In the genomic region with DNA sequence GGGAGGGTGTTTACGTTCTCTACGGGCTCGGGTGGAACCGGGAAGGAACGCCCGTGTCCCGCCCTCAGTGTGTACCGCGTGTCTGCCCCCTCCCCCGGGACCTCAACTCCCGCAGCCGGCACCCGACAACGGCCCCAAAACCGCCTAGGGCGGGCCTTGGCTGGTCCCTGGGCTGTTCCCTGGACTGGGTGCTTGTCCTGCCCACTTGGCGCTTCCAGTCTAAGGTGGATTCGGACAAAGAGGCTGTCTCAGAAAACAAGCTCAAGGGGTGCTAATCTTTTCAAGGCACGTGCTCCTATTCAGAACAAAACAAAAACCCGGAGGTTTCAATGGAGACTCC, we compare ENCODE assay signal across 1 cellular context.
TF ChIP-seq lines count a peak whose summit lies in the region.

No MANE protein-coding gene starts in this region.

TF ChIP-seq in HEK293, 187 proteins besides CTCF, POLR2A, EP300 and RAD21 (continued from another document):
- TF ChIP-seq, protein P1, sequence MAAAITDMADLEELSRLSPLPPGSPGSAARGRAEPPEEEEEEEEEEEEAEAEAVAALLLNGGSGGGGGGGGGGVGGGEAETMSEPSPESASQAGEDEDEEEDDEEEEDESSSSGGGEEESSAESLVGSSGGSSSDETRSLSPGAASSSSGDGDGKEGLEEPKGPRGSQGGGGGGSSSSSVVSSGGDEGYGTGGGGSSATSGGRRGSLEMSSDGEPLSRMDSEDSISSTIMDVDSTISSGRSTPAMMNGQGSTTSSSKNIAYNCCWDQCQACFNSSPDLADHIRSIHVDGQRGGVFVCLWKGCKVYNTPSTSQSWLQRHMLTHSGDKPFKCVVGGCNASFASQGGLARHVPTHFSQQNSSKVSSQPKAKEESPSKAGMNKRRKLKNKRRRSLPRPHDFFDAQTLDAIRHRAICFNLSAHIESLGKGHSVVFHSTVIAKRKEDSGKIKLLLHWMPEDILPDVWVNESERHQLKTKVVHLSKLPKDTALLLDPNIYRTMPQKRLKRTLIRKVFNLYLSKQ (tag by site-specific recombination; IDR thresholded peaks at IDR 0.05; ENCODE audit: borderline replicate concordance), result no peak
- TF ChIP-seq ZNF341 (tag by site-specific recombination; IDR thresholded peaks at IDR 0.05; ENCODE audit: low read depth), result peak; percentile 74
- TF ChIP-seq, protein P2, sequence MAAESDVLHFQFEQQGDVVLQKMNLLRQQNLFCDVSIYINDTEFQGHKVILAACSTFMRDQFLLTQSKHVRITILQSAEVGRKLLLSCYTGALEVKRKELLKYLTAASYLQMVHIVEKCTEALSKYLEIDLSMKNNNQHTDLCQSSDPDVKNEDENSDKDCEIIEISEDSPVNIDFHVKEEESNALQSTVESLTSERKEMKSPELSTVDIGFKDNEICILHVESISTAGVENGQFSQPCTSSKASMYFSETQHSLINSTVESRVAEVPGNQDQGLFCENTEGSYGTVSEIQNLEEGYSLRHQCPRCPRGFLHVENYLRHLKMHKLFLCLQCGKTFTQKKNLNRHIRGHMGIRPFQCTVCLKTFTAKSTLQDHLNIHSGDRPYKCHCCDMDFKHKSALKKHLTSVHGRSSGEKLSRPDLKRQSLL (tag by site-specific recombination; IDR thresholded peaks at IDR 0.05), result no peak
- TF ChIP-seq ZNF354C (tag by site-specific recombination; IDR thresholded peaks at IDR 0.05; ENCODE audit: borderline replicate concordance, low read depth), result no peak
- TF ChIP-seq, protein P3, sequence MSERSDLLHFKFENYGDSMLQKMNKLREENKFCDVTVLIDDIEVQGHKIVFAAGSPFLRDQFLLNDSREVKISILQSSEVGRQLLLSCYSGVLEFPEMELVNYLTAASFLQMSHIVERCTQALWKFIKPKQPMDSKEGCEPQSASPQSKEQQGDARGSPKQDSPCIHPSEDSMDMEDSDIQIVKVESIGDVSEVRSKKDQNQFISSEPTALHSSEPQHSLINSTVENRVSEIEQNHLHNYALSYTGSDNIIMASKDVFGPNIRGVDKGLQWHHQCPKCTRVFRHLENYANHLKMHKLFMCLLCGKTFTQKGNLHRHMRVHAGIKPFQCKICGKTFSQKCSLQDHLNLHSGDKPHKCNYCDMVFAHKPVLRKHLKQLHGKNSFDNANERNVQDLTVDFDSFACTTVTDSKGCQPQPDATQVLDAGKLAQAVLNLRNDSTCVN (tag by site-specific recombination; optimal IDR thresholded peaks at IDR 0.05), result no peak
- no peak for TF ChIP-seq ZNF830 (tag by site-specific recombination; IDR thresholded peaks at IDR 0.05; ENCODE audit: low read depth)
- no peak for TF ChIP-seq ZNF501 (tag by site-specific recombination; IDR thresholded peaks at IDR 0.05)
- TF ChIP-seq YY1 (tag by site-specific recombination; IDR thresholded peaks at IDR 0.05), result no peak
- TF ChIP-seq ZNF660 (tag by site-specific recombination; IDR thresholded peaks at IDR 0.05), result no peak
- no peak for TF ChIP-seq ZNF121 (tag by site-specific recombination; IDR thresholded peaks at IDR 0.05)
- TF ChIP-seq ZNF311 (tag by site-specific recombination; IDR thresholded peaks at IDR 0.05; ENCODE audit: borderline replicate concordance), result no peak
- no peak for TF ChIP-seq PRDM1 (tag by site-specific recombination; IDR thresholded peaks at IDR 0.05)
- TF ChIP-seq ZNF561 (tag by site-specific recombination; IDR thresholded peaks at IDR 0.05; ENCODE audit: borderline replicate concordance), result no peak
- TF ChIP-seq, protein P4, sequence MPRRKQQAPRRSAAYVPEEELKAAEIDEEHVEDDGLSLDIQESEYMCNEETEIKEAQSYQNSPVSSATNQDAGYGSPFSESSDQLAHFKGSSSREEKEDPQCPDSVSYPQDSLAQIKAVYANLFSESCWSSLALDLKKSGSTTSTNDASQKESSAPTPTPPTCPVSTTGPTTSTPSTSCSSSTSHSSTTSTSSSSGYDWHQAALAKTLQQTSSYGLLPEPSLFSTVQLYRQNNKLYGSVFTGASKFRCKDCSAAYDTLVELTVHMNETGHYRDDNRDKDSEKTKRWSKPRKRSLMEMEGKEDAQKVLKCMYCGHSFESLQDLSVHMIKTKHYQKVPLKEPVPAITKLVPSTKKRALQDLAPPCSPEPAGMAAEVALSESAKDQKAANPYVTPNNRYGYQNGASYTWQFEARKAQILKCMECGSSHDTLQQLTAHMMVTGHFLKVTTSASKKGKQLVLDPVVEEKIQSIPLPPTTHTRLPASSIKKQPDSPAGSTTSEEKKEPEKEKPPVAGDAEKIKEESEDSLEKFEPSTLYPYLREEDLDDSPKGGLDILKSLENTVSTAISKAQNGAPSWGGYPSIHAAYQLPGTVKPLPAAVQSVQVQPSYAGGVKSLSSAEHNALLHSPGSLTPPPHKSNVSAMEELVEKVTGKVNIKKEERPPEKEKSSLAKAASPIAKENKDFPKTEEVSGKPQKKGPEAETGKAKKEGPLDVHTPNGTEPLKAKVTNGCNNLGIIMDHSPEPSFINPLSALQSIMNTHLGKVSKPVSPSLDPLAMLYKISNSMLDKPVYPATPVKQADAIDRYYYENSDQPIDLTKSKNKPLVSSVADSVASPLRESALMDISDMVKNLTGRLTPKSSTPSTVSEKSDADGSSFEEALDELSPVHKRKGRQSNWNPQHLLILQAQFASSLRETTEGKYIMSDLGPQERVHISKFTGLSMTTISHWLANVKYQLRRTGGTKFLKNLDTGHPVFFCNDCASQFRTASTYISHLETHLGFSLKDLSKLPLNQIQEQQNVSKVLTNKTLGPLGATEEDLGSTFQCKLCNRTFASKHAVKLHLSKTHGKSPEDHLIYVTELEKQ (tag by site-specific recombination; IDR thresholded peaks at IDR 0.05; ENCODE audit: borderline replicate concordance), result no peak
- no peak for TF ChIP-seq ZNF146 (tag by site-specific recombination; IDR thresholded peaks at IDR 0.05)
- TF ChIP-seq, protein P5, sequence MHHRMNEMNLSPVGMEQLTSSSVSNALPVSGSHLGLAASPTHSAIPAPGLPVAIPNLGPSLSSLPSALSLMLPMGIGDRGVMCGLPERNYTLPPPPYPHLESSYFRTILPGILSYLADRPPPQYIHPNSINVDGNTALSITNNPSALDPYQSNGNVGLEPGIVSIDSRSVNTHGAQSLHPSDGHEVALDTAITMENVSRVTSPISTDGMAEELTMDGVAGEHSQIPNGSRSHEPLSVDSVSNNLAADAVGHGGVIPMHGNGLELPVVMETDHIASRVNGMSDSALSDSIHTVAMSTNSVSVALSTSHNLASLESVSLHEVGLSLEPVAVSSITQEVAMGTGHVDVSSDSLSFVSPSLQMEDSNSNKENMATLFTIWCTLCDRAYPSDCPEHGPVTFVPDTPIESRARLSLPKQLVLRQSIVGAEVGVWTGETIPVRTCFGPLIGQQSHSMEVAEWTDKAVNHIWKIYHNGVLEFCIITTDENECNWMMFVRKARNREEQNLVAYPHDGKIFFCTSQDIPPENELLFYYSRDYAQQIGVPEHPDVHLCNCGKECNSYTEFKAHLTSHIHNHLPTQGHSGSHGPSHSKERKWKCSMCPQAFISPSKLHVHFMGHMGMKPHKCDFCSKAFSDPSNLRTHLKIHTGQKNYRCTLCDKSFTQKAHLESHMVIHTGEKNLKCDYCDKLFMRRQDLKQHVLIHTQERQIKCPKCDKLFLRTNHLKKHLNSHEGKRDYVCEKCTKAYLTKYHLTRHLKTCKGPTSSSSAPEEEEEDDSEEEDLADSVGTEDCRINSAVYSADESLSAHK (tag by site-specific recombination; IDR thresholded peaks at IDR 0.05), result no peak
- no peak for TF ChIP-seq ZNF777 (tag by site-specific recombination; IDR thresholded peaks at IDR 0.05; ENCODE audit: borderline replicate concordance)
- TF ChIP-seq SP2 (tag by site-specific recombination; IDR thresholded peaks at IDR 0.05), result peak; percentile 51
- TF ChIP-seq, protein P6, sequence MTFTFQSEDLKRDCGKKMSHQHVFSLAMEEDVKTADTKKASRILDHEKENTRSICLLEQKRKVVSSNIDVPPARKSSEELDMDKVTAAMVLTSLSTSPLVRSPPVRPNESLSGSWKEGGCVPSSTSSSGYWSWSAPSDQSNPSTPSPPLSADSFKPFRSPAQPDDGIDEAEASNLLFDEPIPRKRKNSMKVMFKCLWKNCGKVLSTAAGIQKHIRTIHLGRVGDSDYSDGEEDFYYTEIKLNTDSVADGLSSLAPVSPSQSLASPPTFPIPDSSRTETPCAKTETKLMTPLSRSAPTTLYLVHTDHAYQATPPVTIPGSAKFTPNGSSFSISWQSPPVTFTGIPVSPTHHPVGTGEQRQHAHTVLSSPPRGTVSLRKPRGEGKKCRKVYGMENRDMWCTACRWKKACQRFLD (tag by site-specific recombination; IDR thresholded peaks at IDR 0.05), result no peak
- peak; percentile 47 for TF ChIP-seq KLF1 (tag by site-specific recombination; IDR thresholded peaks at IDR 0.05)
- TF ChIP-seq ZNF138 (tag by site-specific recombination; IDR thresholded peaks at IDR 0.05; ENCODE audit: borderline replicate concordance), result no peak
- TF ChIP-seq ZNF510 (tag by site-specific recombination; IDR thresholded peaks at IDR 0.05; ENCODE audit: insufficient replicate concordance), result no peak
- TF ChIP-seq ZNF776 (tag by site-specific recombination; IDR thresholded peaks at IDR 0.05; ENCODE audit: borderline replicate concordance), result no peak
- no peak for TF ChIP-seq ZNF175 (tag by site-specific recombination; IDR thresholded peaks at IDR 0.05)
- TF ChIP-seq, protein P7, sequence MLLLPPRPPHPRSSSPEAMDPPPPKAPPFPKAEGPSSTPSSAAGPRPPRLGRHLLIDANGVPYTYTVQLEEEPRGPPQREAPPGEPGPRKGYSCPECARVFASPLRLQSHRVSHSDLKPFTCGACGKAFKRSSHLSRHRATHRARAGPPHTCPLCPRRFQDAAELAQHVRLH (tag by site-specific recombination; IDR thresholded peaks at IDR 0.05), result peak; percentile 25; the same call in 1 of the 2 replicates
- TF ChIP-seq, protein P8, sequence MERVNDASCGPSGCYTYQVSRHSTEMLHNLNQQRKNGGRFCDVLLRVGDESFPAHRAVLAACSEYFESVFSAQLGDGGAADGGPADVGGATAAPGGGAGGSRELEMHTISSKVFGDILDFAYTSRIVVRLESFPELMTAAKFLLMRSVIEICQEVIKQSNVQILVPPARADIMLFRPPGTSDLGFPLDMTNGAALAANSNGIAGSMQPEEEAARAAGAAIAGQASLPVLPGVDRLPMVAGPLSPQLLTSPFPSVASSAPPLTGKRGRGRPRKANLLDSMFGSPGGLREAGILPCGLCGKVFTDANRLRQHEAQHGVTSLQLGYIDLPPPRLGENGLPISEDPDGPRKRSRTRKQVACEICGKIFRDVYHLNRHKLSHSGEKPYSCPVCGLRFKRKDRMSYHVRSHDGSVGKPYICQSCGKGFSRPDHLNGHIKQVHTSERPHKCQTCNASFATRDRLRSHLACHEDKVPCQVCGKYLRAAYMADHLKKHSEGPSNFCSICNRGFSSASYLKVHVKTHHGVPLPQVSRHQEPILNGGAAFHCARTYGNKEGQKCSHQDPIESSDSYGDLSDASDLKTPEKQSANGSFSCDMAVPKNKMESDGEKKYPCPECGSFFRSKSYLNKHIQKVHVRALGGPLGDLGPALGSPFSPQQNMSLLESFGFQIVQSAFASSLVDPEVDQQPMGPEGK (tag by site-specific recombination; IDR thresholded peaks at IDR 0.05), result peak; percentile 52; the same call in 1 of the 2 replicates
